In the genomic region with DNA sequence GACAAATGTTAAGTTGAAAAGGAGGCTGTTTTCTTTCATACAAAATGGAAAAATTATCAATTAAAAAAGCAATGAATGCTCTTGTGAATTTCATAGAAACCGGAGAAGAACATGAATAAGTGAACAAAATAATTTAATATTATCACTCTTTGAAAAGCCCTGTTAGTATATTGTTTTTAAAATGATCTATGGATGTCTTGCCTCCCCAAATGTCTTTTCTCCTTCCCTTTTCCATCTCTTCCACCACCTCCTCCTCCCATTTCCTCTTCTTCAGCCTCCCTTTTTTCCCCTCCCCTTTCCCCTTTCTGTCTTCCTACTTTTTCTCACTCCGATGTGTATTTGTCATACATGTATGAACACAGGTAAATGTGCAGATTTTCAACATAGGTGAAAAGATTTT, we compare ENCODE assay signal across 28 cellular contexts.
"Had no signal": no experiment of that assay in that cellular context is flagged by ENCODE, and none has a peak within 500 bp of the region (broad histone marks: within the 10 kb centered on the region; RNA-seq: fewer than 3 reads in every experiment).

No MANE protein-coding gene starts in this region.

- H3K4me3 Mint-ChIP-seq: dendritic cell treated with granulocyte-macrophage colony-stimulating factor and Interleukin-4, amounts not matched to agents 40 ng/mL and 50 ng/mL, for 4 days; effector memory CD8-positive, alpha-beta T cell; endodermal cell had no signal

- H3K4me3 ChIP-seq: colonic mucosa, coronary artery, dorsolateral prefrontal cortex, esophagus muscularis mucosa, esophagus squamous epithelium, gastrocnemius medialis, gastroesophageal sphincter, heart left ventricle, heart right ventricle had no signal

- H3K4me1 Mint-ChIP-seq: endodermal cell had no signal

- H3K9me3 Mint-ChIP-seq: endodermal cell had no signal

- H3K36me3 ChIP-seq: colonic mucosa, esophagus muscularis mucosa, esophagus squamous epithelium, gastrocnemius medialis, gastroesophageal sphincter, heart left ventricle, heart right ventricle had no signal

- DNase-seq: colonic mucosa; cortex of kidney; dermis blood vessel endothelial cell; dorsolateral prefrontal cortex; effector CD4-positive, alpha-beta T cell; effector CD8-positive, alpha-beta T cell; effector memory CD4-positive, alpha-beta T cell; effector memory CD8-positive, alpha-beta T cell; endodermal cell; erythroblast; esophagus squamous epithelium; foreskin fibroblast; foreskin keratinocyte; foreskin melanocyte; gastrocnemius medialis; head of caudate nucleus; heart left ventricle; heart right ventricle had no signal

- FAIRE-seq: colon, endometrium, endothelial cell of umbilical vein, frontal cortex had no signal

- H3K27me3 Mint-ChIP-seq: dendritic cell treated with granulocyte-macrophage colony-stimulating factor and Interleukin-4, amounts not matched to agents 40 ng/mL and 50 ng/mL, for 4 days; effector memory CD8-positive, alpha-beta T cell had no signal

- H3K9me3 ChIP-seq: colonic mucosa, esophagus muscularis mucosa, esophagus squamous epithelium, gastrocnemius medialis, gastroesophageal sphincter, heart left ventricle had no signal

- ATAC-seq: effector memory CD8-positive, alpha-beta T cell; esophagus mucosa; foreskin keratinocyte; gastrocnemius medialis; gastroesophageal sphincter; heart left ventricle; heart right ventricle had no signal

- H3K27me3 ChIP-seq: colonic mucosa, esophagus muscularis mucosa, esophagus squamous epithelium, foreskin keratinocyte, gastrocnemius medialis, gastroesophageal sphincter, heart left ventricle, heart right ventricle had no signal

- H3K27ac Mint-ChIP-seq: dendritic cell treated with granulocyte-macrophage colony-stimulating factor and Interleukin-4, amounts not matched to agents 40 ng/mL and 50 ng/mL, for 4 days; effector memory CD8-positive, alpha-beta T cell; endodermal cell had no signal

- H3K4me1 ChIP-seq: colonic mucosa, esophagus muscularis mucosa, esophagus squamous epithelium, foreskin keratinocyte, gastrocnemius medialis, gastroesophageal sphincter, heart left ventricle, heart right ventricle had no signal

- H3K27ac ChIP-seq: colonic mucosa, coronary artery, dorsolateral prefrontal cortex, epithelial cell of prostate, esophagus muscularis mucosa, esophagus squamous epithelium, foreskin keratinocyte, gastrocnemius medialis, gastroesophageal sphincter, heart left ventricle, heart right ventricle had no signal
